10 cellular contexts compared by ENCODE assay signal in genomic region chr18:12076424-12077140, GRCh38. TPM values are rescaled to one million over a fixed set of nuclear protein-coding genes. Genes with fewer than 3 reads are reported as not detected.
DNase-seq lines count a peak whose midpoint lies in the region; ATAC-seq and TF ChIP-seq lines count a peak whose summit lies in the region.
"Had no signal": no experiment of that assay in that cellular context is flagged by ENCODE, and none has a peak within 500 bp of the region (broad histone marks: within the 10 kb centered on the region; RNA-seq: fewer than 3 reads in every experiment).

No MANE protein-coding gene starts in this region.

- no peaks in the 10 kb centered on the region for H3K4me1 Mint-ChIP-seq in activated CD8-positive, alpha-beta memory T cell treated with anti-CD3 and anti-CD28 coated beads, Interleukin-2, amount 10 ng/mL, durations not matched to agents 7 days and 5 days
- H3K4me1 Mint-ChIP-seq in activated naive CD8-positive, alpha-beta T cell treated with anti-CD3 and anti-CD28 coated beads, Interleukin-2, amount 50 U/mL, for 24 hours = no peaks in the 10 kb centered on the region

- TF ChIP-seq POLR2A in tibial nerve (IDR thresholded peaks at IDR 0.05) = no peak

- H3K4me3 Mint-ChIP-seq in activated CD8-positive, alpha-beta memory T cell treated with anti-CD3 and anti-CD28 coated beads, Interleukin-2, amount 10 ng/mL, durations not matched to agents 7 days and 5 days = no peak overlapping the region
- no peak overlapping the region for H3K4me3 Mint-ChIP-seq in activated naive CD8-positive, alpha-beta T cell treated with anti-CD3 and anti-CD28 coated beads, Interleukin-2, amount 50 U/mL, for 24 hours

- peak; percentile 60 for ATAC-seq in activated CD8-positive, alpha-beta memory T cell treated with anti-CD3 and anti-CD28 coated beads, Interleukin-2, amount 10 ng/mL, durations not matched to agents 7 days and 5 days
- peak; percentile 36 for ATAC-seq in activated naive CD8-positive, alpha-beta T cell treated with anti-CD3 and anti-CD28 coated beads, Interleukin-2, amount 50 U/mL, for 24 hours

- DNase-seq in activated CD8-positive, alpha-beta memory T cell treated with anti-CD3 and anti-CD28 coated beads, Interleukin-2, amount 10 ng/mL, durations not matched to agents 7 days and 5 days = no peak
- no peak for DNase-seq in activated CD8-positive, alpha-beta memory T cell treated with anti-CD3 and anti-CD28 coated beads, Interleukin-2, amount 50 U/mL, for 48 hours
- no peak for DNase-seq in activated naive CD8-positive, alpha-beta T cell treated with anti-CD3 and anti-CD28 coated beads, Interleukin-2, amount 50 U/mL, for 24 hours
- DNase-seq in iPS-NIHi11 (ENCODE audit: low spot score) (peak; percentile 86), tibial nerve (ENCODE audit: low spot score in 2 of 2) (no peak), KG1 (lab: John Stamatoyannopoulos, UW) (no peak), SW 1271 (lab: John Stamatoyannopoulos, UW) (no peak)

- H3K4me3 ChIP-seq in subcutaneous abdominal adipose tissue (ENCODE audit: low read depth in 1 of 5, low read length in 5 of 5) (peak overlapping the region in 1 of 5 donors; percentile 29), tibial nerve (peak overlapping the region in 2 of 4 donors; percentile 11 to 43)

- no peaks in the 10 kb centered on the region for H3K9me3 Mint-ChIP-seq in activated CD8-positive, alpha-beta memory T cell treated with anti-CD3 and anti-CD28 coated beads, Interleukin-2, amount 10 ng/mL, durations not matched to agents 7 days and 5 days (ENCODE audit: low read depth)
- no peaks in the 10 kb centered on the region for H3K9me3 Mint-ChIP-seq in activated naive CD8-positive, alpha-beta T cell treated with anti-CD3 and anti-CD28 coated beads, Interleukin-2, amount 50 U/mL, for 24 hours

- no peaks in the 10 kb centered on the region for H3K36me3 Mint-ChIP-seq in activated CD8-positive, alpha-beta memory T cell treated with anti-CD3 and anti-CD28 coated beads, Interleukin-2, amount 10 ng/mL, durations not matched to agents 7 days and 5 days
- H3K36me3 Mint-ChIP-seq in activated naive CD8-positive, alpha-beta T cell treated with anti-CD3 and anti-CD28 coated beads, Interleukin-2, amount 50 U/mL, for 24 hours (ENCODE audit: low read depth) = no peaks in the 10 kb centered on the region

- 27 to 32% methylated on average over 21 to 22 of the region's 59 CpGs for WGBS in tibial nerve, 2 donors

- no peak overlapping the region for H3K27ac Mint-ChIP-seq in activated CD8-positive, alpha-beta memory T cell treated with anti-CD3 and anti-CD28 coated beads, Interleukin-2, amount 10 ng/mL, durations not matched to agents 7 days and 5 days
- H3K27ac Mint-ChIP-seq in activated naive CD8-positive, alpha-beta T cell treated with anti-CD3 and anti-CD28 coated beads, Interleukin-2, amount 50 U/mL, for 24 hours = no peak overlapping the region

- H3K36me3 ChIP-seq in subcutaneous abdominal adipose tissue (ENCODE audit: control insufficient read depth in 5 of 5, insufficient read depth in 5 of 5, low read length in 5 of 5) = no peaks in the 10 kb centered on the region
- H3K36me3 ChIP-seq in tibial nerve = no peaks in the 10 kb centered on the region

- peaks cover 55% of the 10 kb centered on the region for H3K27me3 Mint-ChIP-seq in activated CD8-positive, alpha-beta memory T cell treated with anti-CD3 and anti-CD28 coated beads, Interleukin-2, amount 10 ng/mL, durations not matched to agents 7 days and 5 days
- H3K27me3 Mint-ChIP-seq in activated naive CD8-positive, alpha-beta T cell treated with anti-CD3 and anti-CD28 coated beads, Interleukin-2, amount 50 U/mL, for 24 hours = peaks cover 22% of the 10 kb centered on the region

- H3K4me1 ChIP-seq in subcutaneous abdominal adipose tissue (ENCODE audit: control insufficient read depth in 5 of 5, insufficient read depth in 5 of 5, low read length in 5 of 5) (peaks cover 0 to 5% (median 0%) of the 10 kb centered on the region in 5 donors), tibial nerve (peaks cover 0 to 9% (median 0%) of the 10 kb centered on the region in 4 donors)

- TF ChIP-seq CTCF in tibial nerve (IDR thresholded peaks at IDR 0.05) = no peak

- TF ChIP-seq EP300 in tibial nerve (IDR thresholded peaks at IDR 0.05) = no peak

- no peak overlapping the region for H3K27ac ChIP-seq in subcutaneous abdominal adipose tissue (ENCODE audit: low read depth, low read length)
- peak overlapping the region in 1 of 4 donors; percentile 71 for H3K27ac ChIP-seq in tibial nerve

- no peaks in the 10 kb centered on the region for H3K27me3 ChIP-seq in subcutaneous abdominal adipose tissue (ENCODE audit: control insufficient read depth in 5 of 5, insufficient read depth in 4 of 5, low read length in 5 of 5)
- H3K27me3 ChIP-seq in tibial nerve = no peaks in the 10 kb centered on the region

- CTCF ChIA-PET in activated CD8-positive, alpha-beta memory T cell treated with anti-CD3 and anti-CD28 coated beads, Interleukin-2, amount 10 ng/mL, durations not matched to agents 7 days and 5 days (lab: Charles Lee) = interaction anchor here (1.5 kb wide), 1 partner anchor 160 kb away, joined by 3 read pairs; no protein-coding TSS in a partner anchor

- peak overlapping the region in 3 of 5 donors; percentile 30 to 62 (median 40) for H3K9ac ChIP-seq in subcutaneous abdominal adipose tissue (ENCODE audit: low read length in 5 of 5)

- no peaks in the 10 kb centered on the region for H3K9me3 ChIP-seq in subcutaneous abdominal adipose tissue (ENCODE audit: control insufficient read depth in 5 of 5, low read length in 5 of 5)
- H3K9me3 ChIP-seq in tibial nerve = no peaks in the 10 kb centered on the region

RNA-seq across cellular contexts. Expression of gene ANKRD62, which starts 17.1 kb away (rescaled TPM):
- not detected for total RNA-seq in activated CD8-positive, alpha-beta memory T cell treated with anti-CD3 and anti-CD28 coated beads, Interleukin-2, amount 10 ng/mL, durations not matched to agents 7 days and 5 days
- total RNA-seq in tibial nerve = not detected
- total RNA-seq: Daoy, renal cortical epithelial cell had no signal
